8 cellular contexts compared by ENCODE assay signal in genomic region chr2:121736462-121737336, GRCh38. TPM values are rescaled to one million over a fixed set of nuclear protein-coding genes. Genes with fewer than 3 reads are reported as not detected.
A peak's percentile ranks its signal among the peaks of the same experiment; 100 is the strongest.
DNase-seq lines count a peak whose midpoint lies in the region; ATAC-seq and TF ChIP-seq lines count a peak whose summit lies in the region.

TSS of gene NIFK (minus strand) at chr2:121736875. CDS start at chr2:121736850, 25 bp downstream.

- DNase-seq in NCI-H146 treated with DMSO at 0.1 percent for 48 hours (lab: John Stamatoyannopoulos, UW; ENCODE audit: unreplicated experiment) (peak; percentile 93), T-helper 1 cell (peak; percentile 99 to 100 (median 100)), adrenal gland (peak; percentile 99 to 100 (median 99)), heart left ventricle (peak; percentile 99 to 100 (median 99)), pons (ENCODE audit: low spot score) (peak; percentile 95), transverse colon (peak; percentile 100)

- H3K9me3 ChIP-seq in adrenal gland (replicated peaks in 1 of 3) (no peaks in the 10 kb centered on the region), heart left ventricle (no peaks in the 10 kb centered on the region), transverse colon (no peaks in the 10 kb centered on the region)

- H3K27me3 ChIP-seq in adrenal gland: no peaks in the 10 kb centered on the region
- no peaks in the 10 kb centered on the region for H3K27me3 ChIP-seq in heart left ventricle
- no peaks in the 10 kb centered on the region for H3K27me3 ChIP-seq in transverse colon

- in situ Hi-C loops in transverse colon (cut with MboI; ENCODE audit: low pct_ligation_motif_present in 1 of 4, low pct_unique_long_range_greater_than_20kb in 1 of 4, low sequenced_read_pairs in 3 of 4): loop anchor here in 2 of 4 donors (10.0 to 25.0 kb wide), 2 partner anchors 82 to 199 kb away; partner anchors contain the start of gene RNU4ATAC (in 1 of the 2)

- peak; percentile 73 for TF ChIP-seq POLR2A in GM15510 (IDR thresholded peaks at IDR 0.05; ENCODE audit: borderline replicate concordance, extremely low read depth, insufficient read length)
- TF ChIP-seq POLR2A in adrenal gland (IDR thresholded peaks at IDR 0.05): peak; percentile 35 to 68
- TF ChIP-seq POLR2A in heart left ventricle (IDR thresholded peaks at IDR 0.05): peak in 1 of 2 donors; percentile 35
- TF ChIP-seq POLR2A in transverse colon (IDR thresholded peaks at IDR 0.05): peak; percentile 70

- intact Hi-C loops in adrenal gland (cut with DNase I) (no loop called here), heart left ventricle (cut with DNase I) (loop anchor here in 6 of 10 donors (2.0 to 5.0 kb wide), 5 partner anchors 18 to 209 kb away; partner anchors contain the start of genes RNU4ATAC (in 5 of the 6) and TSN (in 2 of the 6)), transverse colon (cut with DNase I; ENCODE audit: low total_unique reads) (loop anchor here (10.0 kb wide), 1 partner anchor 212 kb away; no protein-coding TSS in a partner anchor)

- whole genome bisulfite sequencing in adrenal gland, 4 donors: 0 to 3% (median 0%) methylated on average over 6 to 93 of the region's 93 CpGs
- 0 to 1% (median 0%) methylated on average over 25 to 93 of the region's 93 CpGs for WGBS in heart left ventricle, 4 donors
- WGBS in transverse colon (ENCODE audit: low coverage in 1 of 2), 2 donors: 0% methylated on average over 6 to 39 of the region's 93 CpGs

- TF ChIP-seq CTCF in adrenal gland (IDR thresholded peaks at IDR 0.05) (peak in 2 of 6 experiments; percentile 14 to 16), heart left ventricle (IDR thresholded peaks at IDR 0.05) (peak in 2 of 12 donors; percentile 13 to 23), transverse colon (IDR thresholded peaks at IDR 0.05) (peak in 1 of 5 experiments; percentile 28)

- ATAC-seq in HG02884 (IDR thresholded peaks at IDR 0.05; ENCODE audit: unreplicated experiment): peak; percentile 89
- peak; percentile 98 to 99 (median 98) for ATAC-seq in heart left ventricle

- H3K36me3 ChIP-seq in adrenal gland (replicated peaks in 1 of 2) (peaks cover 0 to 20% of the 10 kb centered on the region in 2 donors), heart left ventricle (peaks cover 0 to 37% (median 32%) of the 10 kb centered on the region in 9 donors), transverse colon (peaks cover 0 to 18% (median 6%) of the 10 kb centered on the region in 4 donors)

- H3K4me3 ChIP-seq in adrenal gland: peak within 1 kb of the TSS; percentile 60 to 89 (median 76)
- peak within 1 kb of the TSS; percentile 40 to 98 (median 82) for H3K4me3 ChIP-seq in heart left ventricle
- H3K4me3 ChIP-seq in transverse colon: peak within 1 kb of the TSS; percentile 69 to 92 (median 86)

- TF ChIP-seq EP300 in transverse colon (IDR thresholded peaks at IDR 0.05; ENCODE audit: low read depth): no peak

- H3K27ac ChIP-seq in adrenal gland (peak within 1 kb of the TSS in 4 of 5 donors; percentile 52 to 86 (median 74)), heart left ventricle (peak within 1 kb of the TSS; percentile 53 to 86 (median 78)), transverse colon (peak within 1 kb of the TSS; percentile 80 to 97 (median 88))

- H3K4me1 ChIP-seq in adrenal gland (replicated peaks in 1 of 2) (peaks cover 5 to 13% of the 10 kb centered on the region in 2 donors), heart left ventricle (peaks cover 0 to 18% (median 9%) of the 10 kb centered on the region in 12 donors), transverse colon (peaks cover 0 to 15% (median 13%) of the 10 kb centered on the region in 4 donors)

RNA-seq across cellular contexts. Expression of gene NIFK, which starts in this region (rescaled TPM):
- total RNA-seq in adrenal gland: 10 to 100 TPM; 13.2 to 70.1 (median 34.9) TPM
- polyA plus RNA-seq in adrenal gland: 100 to 1,000 TPM in 1 of 3 donors, 10 to 100 TPM in 2; 68.1 to 134 (median 80.9) TPM
- total RNA-seq in heart left ventricle: 10 to 100 TPM; 19.1 to 41.3 (median 28.8) TPM
- polyA plus RNA-seq in heart left ventricle: 10 to 100 TPM; 24.6 to 38.5 TPM
- 10 to 100 TPM; 10.9 to 32.7 (median 18.7) TPM for total RNA-seq in transverse colon

Comparison
In these comparisons a context has a peak if more than half of its experiments do, and no peak if none do; other contexts are left out.
1. Peak in every context shown above with its lines: DNase-seq, ATAC-seq, H3K4me3 ChIP-seq and H3K27ac ChIP-seq.
2. intact Hi-C loops: an anchor here in heart left ventricle (2.0 to 5.0 kb wide) and transverse colon (10.0 kb wide); none called in adrenal gland.